ENCODE assay signal across 8 cellular contexts in genomic region chr17:38428643-38429371, GRCh38. TPM values are rescaled to one million over a fixed set of nuclear protein-coding genes. Genes with fewer than 3 reads are reported as not detected.
DNase-seq lines count a peak whose midpoint lies in the region; ATAC-seq, FAIRE-seq and TF ChIP-seq lines count a peak whose summit lies in the region.

No MANE protein-coding gene starts in this region.

- H3K27me3 ChIP-seq in PC-3 (ENCODE audit: low read length) (no peaks in the 10 kb centered on the region), HepG2 (ENCODE audit: control insufficient read depth in 1 of 2, insufficient read depth in 2 of 2, low read length in 2 of 2) (peaks cover 10 to 79% of the 10 kb centered on the region in 2 experiments; a peak in 4 of 5 replicates)

- H3K36me3 ChIP-seq in PC-3 (ENCODE audit: low read depth, low read length) (no peaks in the 10 kb centered on the region), HepG2 (replicated peaks in 1 of 2; ENCODE audit: control insufficient read depth in 1 of 2, insufficient read depth in 2 of 2, low read length in 2 of 2) (no peaks in the 10 kb centered on the region)

- no peak for TF ChIP-seq CTCF in PC-3 (conservative IDR thresholded peaks at IDR 0.05; ENCODE audit: low read depth, low read length)
- TF ChIP-seq CTCF in HepG2 (CRISPR knock-in tag; IDR thresholded peaks at IDR 0.05), result no peak

- POLR2A ChIA-PET in PC-3 (lab: Charles Lee; ENCODE audit: unreplicated experiment) (interaction anchor here (0.6 kb wide), 2 partner anchors 73 to 784 kb away, joined by 3 to 4 read pairs; no protein-coding TSS in a partner anchor), HepG2 (lab: Yijun Ruan, JAX) (no interaction called here)

- H3K4me2 ChIP-seq in PC-3 (ENCODE audit: low read length) (peak overlapping the region; percentile 89), HepG2 (ENCODE audit: low read depth, low read length) (0 out of 2 replicates have a peak overlapping the region, but pooled peaks have one; percentile 10)

- H3K9me3 ChIP-seq in PC-3 (ENCODE audit: low read length), result no peaks in the 10 kb centered on the region
- no peaks in the 10 kb centered on the region for H3K9me3 ChIP-seq in HepG2 (ENCODE audit: low read length)

- no peak for TF ChIP-seq RAD21 in HepG2 (CRISPR knock-in tag; IDR thresholded peaks at IDR 0.05)

- H3K4me3 ChIP-seq in PC-3 (ENCODE audit: low read length), result peak overlapping the region; percentile 82
- H3K4me3 ChIP-seq in HepG2 (replicated peaks in 1 of 3; ENCODE audit: insufficient read depth in 1 of 3, low read depth in 2 of 3, low read length in 3 of 3), result no peak overlapping the region; a peak in 2 of 6 replicates

- in situ Hi-C loops in HepG2 (cut with HindIII; ENCODE audit: extremely low pct_ligation_motif_present, low pct_unique_long_range_greater_than_20kb), result loop anchor here (5.0 to 10.0 kb wide), 2 partner anchors 48 to 236 kb away; no protein-coding TSS in a partner anchor

- H3K9ac ChIP-seq in PC-3 (ENCODE audit: low read length), result peak overlapping the region; percentile 61
- no peak overlapping the region for H3K9ac ChIP-seq in HepG2 (ENCODE audit: insufficient read depth, low read depth, low read length)

- no peaks in the 10 kb centered on the region for H3K9me2 ChIP-seq in PC-3 (replicated peaks; ENCODE audit: low read length)

- BruUV-seq in PC-3 (replicated peaks; lab: Mats Ljungman, UMichigan) (no TSS peak), HepG2 (replicated peaks; lab: Mats Ljungman, UMichigan) (no TSS peak)

- WGBS in HepG2 (ENCODE audit: low lambda C conversion rate), result 64% methylated on average over 34 of the region's 56 CpGs

- TF ChIP-seq EP300 in HepG2 (IDR thresholded peaks at IDR 0.05; ENCODE audit: low read depth in 2 of 2, low read length in 2 of 2) (no peak), HepG2 (CRISPR knock-in tag; IDR thresholded peaks at IDR 0.05; ENCODE audit: borderline replicate concordance) (no peak)

- H3K27ac ChIP-seq in PC-3 (ENCODE audit: low read length) (no peak overlapping the region), HepG2 (ENCODE audit: extremely low read length, insufficient read depth, low read length) (no peak overlapping the region)

- no peak for TF ChIP-seq POLR2A in HepG2 (IDR thresholded peaks at IDR 0.05; ENCODE audit: insufficient read depth in 1 of 2, low read depth in 2 of 2, low read length in 2 of 2)

- intact Hi-C loops in PC-3 (cut with micrococcal nuclease), result loop anchor here (10.0 kb wide), 1 partner anchor 236 kb away; no protein-coding TSS in a partner anchor
- intact Hi-C loops in HepG2 (cut with micrococcal nuclease; ENCODE audit: unreplicated experiment), result loop anchor here (10.0 kb wide), 1 partner anchor 236 kb away; no protein-coding TSS in a partner anchor

- no peaks in the 10 kb centered on the region for H4K20me1 ChIP-seq in PC-3 (ENCODE audit: low read length)
- H4K20me1 ChIP-seq in HepG2 (ENCODE audit: insufficient read depth, low read length), result no peaks in the 10 kb centered on the region; the same call in 1 of the 2 replicates

- no peaks in the 10 kb centered on the region for H3F3A ChIP-seq in PC-3 (ENCODE audit: low read length, unreplicated experiment)

- H3K79me2 ChIP-seq in PC-3 (ENCODE audit: low read length), result no peaks in the 10 kb centered on the region
- H3K79me2 ChIP-seq in HepG2 (ENCODE audit: insufficient read depth, low read length), result no peaks in the 10 kb centered on the region

- H2AFZ ChIP-seq in PC-3 (ENCODE audit: low read length), result peak overlapping the region; percentile 92
- no peak overlapping the region for H2AFZ ChIP-seq in HepG2 (ENCODE audit: low read length)

- DNase-seq in GM03348 (ENCODE audit: low spot score), result peak; percentile 80
- DNase-seq in PC-3, result peak; percentile 31
- peak; percentile 57 for DNase-seq in dermis blood vessel endothelial cell
- no peak for DNase-seq in HepG2 (ENCODE audit: low spot score)
- peak; percentile 42 for DNase-seq in stimulated activated naive CD8-positive, alpha-beta T cell treated with anti-CD3 and anti-CD28 coated beads, Interleukin-15, Interleukin-2, amounts not matched to agents 100 U/mL and 50 U/mL, for 24 hours
- DNase-seq in SK-N-DZ (ENCODE audit: low spot score), result no peak
- DNase-seq in NCI-H2227 (lab: John Stamatoyannopoulos, UW; ENCODE audit: unreplicated experiment), result no peak

- no peak for FAIRE-seq in HepG2 (lab: Jason Lieb, UNC)

- CTCF ChIA-PET in PC-3 (lab: Charles Lee) (no interaction called here), HepG2 (lab: Yijun Ruan, JAX; ENCODE audit: low intra/inter-chr PET ratio, low total read pairs) (no interaction called here)

- H3K4me1 ChIP-seq in PC-3 (ENCODE audit: insufficient read depth, low read length), result peaks cover 12% of the 10 kb centered on the region
- H3K4me1 ChIP-seq in HepG2 (ENCODE audit: insufficient read depth, low read length), result peaks cover 20% of the 10 kb centered on the region

- ATAC-seq in PC-3 (peak; percentile 68), HepG2 (peak; percentile 36), GM18868 (IDR thresholded peaks at IDR 0.05; ENCODE audit: unreplicated experiment) (no peak)
- peak; percentile 24 for ATAC-seq in stimulated activated naive CD8-positive, alpha-beta T cell treated with anti-CD3 and anti-CD28 coated beads, Interleukin-15, Interleukin-2, amounts not matched to agents 100 U/mL and 50 U/mL, for 24 hours

TF ChIP-seq in HepG2, 621 proteins besides CTCF, POLR2A, EP300 and RAD21:
- TF ChIP-seq, protein P1, sequence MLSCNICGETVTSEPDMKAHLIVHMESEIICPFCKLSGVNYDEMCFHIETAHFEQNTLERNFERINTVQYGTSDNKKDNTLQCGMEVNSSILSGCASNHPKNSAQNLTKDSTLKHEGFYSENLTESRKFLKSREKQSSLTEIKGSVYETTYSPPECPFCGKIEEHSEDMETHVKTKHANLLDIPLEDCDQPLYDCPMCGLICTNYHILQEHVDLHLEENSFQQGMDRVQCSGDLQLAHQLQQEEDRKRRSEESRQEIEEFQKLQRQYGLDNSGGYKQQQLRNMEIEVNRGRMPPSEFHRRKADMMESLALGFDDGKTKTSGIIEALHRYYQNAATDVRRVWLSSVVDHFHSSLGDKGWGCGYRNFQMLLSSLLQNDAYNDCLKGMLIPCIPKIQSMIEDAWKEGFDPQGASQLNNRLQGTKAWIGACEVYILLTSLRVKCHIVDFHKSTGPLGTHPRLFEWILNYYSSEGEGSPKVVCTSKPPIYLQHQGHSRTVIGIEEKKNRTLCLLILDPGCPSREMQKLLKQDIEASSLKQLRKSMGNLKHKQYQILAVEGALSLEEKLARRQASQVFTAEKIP (CRISPR knock-in tag; IDR thresholded peaks at IDR 0.05; ENCODE audit: borderline replicate concordance), result no peak
- TF ChIP-seq HNRNPL (IDR thresholded peaks at IDR 0.05; ENCODE audit: low read depth, low read length), result peak; percentile 88
- 0 out of 2 replicates have a peak, but pooled peaks have one; percentile 30 for TF ChIP-seq PCBP1 (IDR thresholded peaks at IDR 0.05; ENCODE audit: borderline replicate concordance, low read depth, low read length)
- TF ChIP-seq NFKB2 (CRISPR knock-in tag; IDR thresholded peaks at IDR 0.05; ENCODE audit: borderline replicate concordance), result no peak
- TF ChIP-seq, protein P2, sequence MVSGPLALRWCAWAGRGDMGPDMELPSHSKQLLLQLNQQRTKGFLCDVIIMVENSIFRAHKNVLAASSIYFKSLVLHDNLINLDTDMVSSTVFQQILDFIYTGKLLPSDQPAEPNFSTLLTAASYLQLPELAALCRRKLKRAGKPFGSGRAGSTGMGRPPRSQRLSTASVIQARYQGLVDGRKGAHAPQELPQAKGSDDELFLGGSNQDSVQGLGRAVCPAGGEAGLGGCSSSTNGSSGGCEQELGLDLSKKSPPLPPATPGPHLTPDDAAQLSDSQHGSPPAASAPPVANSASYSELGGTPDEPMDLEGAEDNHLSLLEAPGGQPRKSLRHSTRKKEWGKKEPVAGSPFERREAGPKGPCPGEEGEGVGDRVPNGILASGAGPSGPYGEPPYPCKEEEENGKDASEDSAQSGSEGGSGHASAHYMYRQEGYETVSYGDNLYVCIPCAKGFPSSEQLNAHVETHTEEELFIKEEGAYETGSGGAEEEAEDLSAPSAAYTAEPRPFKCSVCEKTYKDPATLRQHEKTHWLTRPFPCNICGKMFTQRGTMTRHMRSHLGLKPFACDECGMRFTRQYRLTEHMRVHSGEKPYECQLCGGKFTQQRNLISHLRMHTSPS (CRISPR knock-in tag; IDR thresholded peaks at IDR 0.05; ENCODE audit: low read depth), result peak; percentile 60

RNA-seq across cellular contexts. Expression of gene ARHGAP23, which starts 0.5 kb away (rescaled TPM):
- 9.0 and 10.6 TPM in 2 replicates for total RNA-seq in PC-3 (2014; rRNA removed)
- 34.9 and 104 TPM in 2 replicates for total RNA-seq in dermis blood vessel endothelial cell
- total RNA-seq in HepG2 (2016; rRNA removed; fragmentation: Illumina TruSeq; extraction: Trizol), result not detected in 2 replicates
- total RNA-seq in HepG2 (2016; cell fraction: cytosol; rRNA removed; fragmentation: Illumina TruSeq; extraction: Trizol; ENCODE audit: low read depth), result not detected in 2 replicates
- 0.22 TPM in 1 of 2 replicates, not detected in the other for total RNA-seq in HepG2 (2016; cell fraction: insoluble cytoplasmic fraction; rRNA removed; fragmentation: Illumina TruSeq; extraction: Trizol)
- not detected in 2 replicates for total RNA-seq in HepG2 (2016; cell fraction: membrane; rRNA removed; fragmentation: Illumina TruSeq; extraction: Trizol)
- 0.96 TPM in 1 of 2 replicates, not detected in the other for total RNA-seq in HepG2 (2016; cell fraction: nucleus; rRNA removed; fragmentation: Illumina TruSeq; extraction: Trizol)
- 0.03 TPM in 2 replicates for polyA plus RNA-seq in HepG2 (2011; rRNA removed)
- polyA plus RNA-seq in HepG2 (2011; cell fraction: cytosol; rRNA removed), result 0.03 and 0.14 TPM in 2 replicates
- polyA plus RNA-seq in HepG2 (2011; cell fraction: nucleus; rRNA removed), result 0.28 and 0.32 TPM in 2 replicates
- 0.08 and 0.20 TPM in 2 replicates for polyA plus RNA-seq in HepG2 (2012)
- 0.18 TPM in 1 of 2 replicates, not detected in the other for polyA plus RNA-seq in HepG2 (2016; cell fraction: cytosol; fragmentation: Illumina TruSeq; extraction: Trizol; ENCODE audit: low read depth)
- polyA plus RNA-seq in HepG2 (2016; cell fraction: insoluble cytoplasmic fraction; fragmentation: Illumina TruSeq; extraction: Trizol; ENCODE audit: low read depth), result 0.04 TPM in 1 of 2 replicates, not detected in the other
- polyA plus RNA-seq in HepG2 (2016; cell fraction: membrane; fragmentation: Illumina TruSeq; extraction: Trizol; ENCODE audit: low read depth), result not detected in 2 replicates
- 0.15 and 0.55 TPM in 2 replicates for polyA plus RNA-seq in HepG2 (2016; cell fraction: nucleus; fragmentation: Illumina TruSeq; extraction: Trizol; ENCODE audit: insufficient read depth, low read depth)
- polyA minus RNA-seq in HepG2 (2011; rRNA and poly(A)+ RNA removed; ENCODE audit: low replicate concordance), result 41.8 TPM in 1 of 2 replicates, not detected in the other
- 0.20 TPM in 1 of 2 replicates, not detected in the other for polyA minus RNA-seq in HepG2 (2011; cell fraction: cytosol; rRNA and poly(A)+ RNA removed)
- polyA minus RNA-seq in HepG2 (2011; cell fraction: nucleus; rRNA and poly(A)+ RNA removed), result 0.39 TPM in 1 of 2 replicates, not detected in the other
- 18.2 and 21.7 TPM in 2 replicates for polyA plus RNA-seq in SK-N-DZ (2014; cell fraction: cytosol; rRNA removed)
- 20.8 and 21.0 TPM in 2 replicates for polyA plus RNA-seq in SK-N-DZ (2014; cell fraction: nucleus; rRNA removed)

Comparison
In these comparisons a context has a peak if more than half of its experiments do, and no peak if none do; other contexts are left out.
1. DNase-seq: peak in GM03348 (single experiment), PC-3 (single experiment), dermis blood vessel endothelial cell (single experiment) and stimulated activated naive CD8-positive, alpha-beta T cell treated with anti-CD3 and anti-CD28 coated beads, Interleukin-15, Interleukin-2, amounts not matched to agents 100 U/mL and 50 U/mL, for 24 hours (single experiment); none in HepG2 (single experiment), SK-N-DZ (single experiment) and NCI-H2227 (single experiment).